2 cellular contexts compared by ENCODE assay signal in the genomic region with DNA sequence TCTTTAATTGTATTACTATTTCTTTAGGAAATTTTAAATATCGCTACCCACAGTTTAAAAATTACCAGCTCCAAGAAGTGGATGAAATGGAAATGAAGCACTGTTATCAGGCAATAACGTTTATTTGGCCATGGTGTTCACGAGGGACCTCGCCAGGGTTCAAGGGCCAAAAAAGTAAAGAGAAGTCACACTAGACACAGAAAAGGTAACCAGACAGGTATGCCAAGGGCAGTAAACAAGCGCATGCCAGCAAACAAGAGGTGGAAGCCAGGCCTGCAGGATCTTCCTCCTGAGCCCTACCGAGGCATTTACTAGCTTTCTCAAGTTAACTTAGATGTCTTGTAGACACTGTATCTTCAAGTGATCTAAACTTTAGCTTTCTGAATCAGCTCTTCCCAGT.
A peak's percentile ranks its signal among the peaks of the same experiment; 100 is the strongest.
TF ChIP-seq lines count a peak whose summit lies in the region.

No MANE protein-coding gene starts in this region.

TF ChIP-seq in liver, 16 proteins besides CTCF, POLR2A, EP300 and RAD21 (continued from another document):
- TF ChIP-seq, protein P1, sequence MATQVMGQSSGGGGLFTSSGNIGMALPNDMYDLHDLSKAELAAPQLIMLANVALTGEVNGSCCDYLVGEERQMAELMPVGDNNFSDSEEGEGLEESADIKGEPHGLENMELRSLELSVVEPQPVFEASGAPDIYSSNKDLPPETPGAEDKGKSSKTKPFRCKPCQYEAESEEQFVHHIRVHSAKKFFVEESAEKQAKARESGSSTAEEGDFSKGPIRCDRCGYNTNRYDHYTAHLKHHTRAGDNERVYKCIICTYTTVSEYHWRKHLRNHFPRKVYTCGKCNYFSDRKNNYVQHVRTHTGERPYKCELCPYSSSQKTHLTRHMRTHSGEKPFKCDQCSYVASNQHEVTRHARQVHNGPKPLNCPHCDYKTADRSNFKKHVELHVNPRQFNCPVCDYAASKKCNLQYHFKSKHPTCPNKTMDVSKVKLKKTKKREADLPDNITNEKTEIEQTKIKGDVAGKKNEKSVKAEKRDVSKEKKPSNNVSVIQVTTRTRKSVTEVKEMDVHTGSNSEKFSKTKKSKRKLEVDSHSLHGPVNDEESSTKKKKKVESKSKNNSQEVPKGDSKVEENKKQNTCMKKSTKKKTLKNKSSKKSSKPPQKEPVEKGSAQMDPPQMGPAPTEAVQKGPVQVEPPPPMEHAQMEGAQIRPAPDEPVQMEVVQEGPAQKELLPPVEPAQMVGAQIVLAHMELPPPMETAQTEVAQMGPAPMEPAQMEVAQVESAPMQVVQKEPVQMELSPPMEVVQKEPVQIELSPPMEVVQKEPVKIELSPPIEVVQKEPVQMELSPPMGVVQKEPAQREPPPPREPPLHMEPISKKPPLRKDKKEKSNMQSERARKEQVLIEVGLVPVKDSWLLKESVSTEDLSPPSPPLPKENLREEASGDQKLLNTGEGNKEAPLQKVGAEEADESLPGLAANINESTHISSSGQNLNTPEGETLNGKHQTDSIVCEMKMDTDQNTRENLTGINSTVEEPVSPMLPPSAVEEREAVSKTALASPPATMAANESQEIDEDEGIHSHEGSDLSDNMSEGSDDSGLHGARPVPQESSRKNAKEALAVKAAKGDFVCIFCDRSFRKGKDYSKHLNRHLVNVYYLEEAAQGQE (IDR thresholded peaks at IDR 0.05): peak; percentile 29
- TF ChIP-seq HNF4A (conservative IDR thresholded peaks at IDR 0.05) (peak; percentile 43 to 76), JUND (IDR thresholded peaks at IDR 0.05) (peak in 1 of 2 donors; percentile 34), FOXA2 (IDR thresholded peaks at IDR 0.05) (peak; percentile 61), NR2F2 (IDR thresholded peaks at IDR 0.05) (no peak), GABPA (IDR thresholded peaks at IDR 0.05 in 1 of 2, conservative IDR thresholded peaks at IDR 0.05 in 1 of 2) (no peak), YY1 (IDR thresholded peaks at IDR 0.05) (peak; percentile 42), FOXA1 (IDR thresholded peaks at IDR 0.05) (no peak), HNF4G (IDR thresholded peaks at IDR 0.05) (no peak), EGR1 (IDR thresholded peaks at IDR 0.05; ENCODE audit: low read depth in 2 of 2) (no peak), SP1 (IDR thresholded peaks at IDR 0.05) (no peak), RXRA (IDR thresholded peaks at IDR 0.05) (peak; percentile 36 to 78)
- TF ChIP-seq, protein P2, sequence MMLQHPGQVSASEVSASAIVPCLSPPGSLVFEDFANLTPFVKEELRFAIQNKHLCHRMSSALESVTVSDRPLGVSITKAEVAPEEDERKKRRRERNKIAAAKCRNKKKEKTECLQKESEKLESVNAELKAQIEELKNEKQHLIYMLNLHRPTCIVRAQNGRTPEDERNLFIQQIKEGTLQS (IDR thresholded peaks at IDR 0.05): no peak
- TF ChIP-seq, protein P3, sequence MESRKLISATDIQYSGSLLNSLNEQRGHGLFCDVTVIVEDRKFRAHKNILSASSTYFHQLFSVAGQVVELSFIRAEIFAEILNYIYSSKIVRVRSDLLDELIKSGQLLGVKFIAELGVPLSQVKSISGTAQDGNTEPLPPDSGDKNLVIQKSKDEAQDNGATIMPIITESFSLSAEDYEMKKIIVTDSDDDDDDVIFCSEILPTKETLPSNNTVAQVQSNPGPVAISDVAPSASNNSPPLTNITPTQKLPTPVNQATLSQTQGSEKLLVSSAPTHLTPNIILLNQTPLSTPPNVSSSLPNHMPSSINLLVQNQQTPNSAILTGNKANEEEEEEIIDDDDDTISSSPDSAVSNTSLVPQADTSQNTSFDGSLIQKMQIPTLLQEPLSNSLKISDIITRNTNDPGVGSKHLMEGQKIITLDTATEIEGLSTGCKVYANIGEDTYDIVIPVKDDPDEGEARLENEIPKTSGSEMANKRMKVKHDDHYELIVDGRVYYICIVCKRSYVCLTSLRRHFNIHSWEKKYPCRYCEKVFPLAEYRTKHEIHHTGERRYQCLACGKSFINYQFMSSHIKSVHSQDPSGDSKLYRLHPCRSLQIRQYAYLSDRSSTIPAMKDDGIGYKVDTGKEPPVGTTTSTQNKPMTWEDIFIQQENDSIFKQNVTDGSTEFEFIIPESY (IDR thresholded peaks at IDR 0.05): no peak

TF ChIP-seq in HepG2, 621 proteins besides CTCF, POLR2A, EP300 and RAD21 (continued from another document):
- TF ChIP-seq, protein P4, sequence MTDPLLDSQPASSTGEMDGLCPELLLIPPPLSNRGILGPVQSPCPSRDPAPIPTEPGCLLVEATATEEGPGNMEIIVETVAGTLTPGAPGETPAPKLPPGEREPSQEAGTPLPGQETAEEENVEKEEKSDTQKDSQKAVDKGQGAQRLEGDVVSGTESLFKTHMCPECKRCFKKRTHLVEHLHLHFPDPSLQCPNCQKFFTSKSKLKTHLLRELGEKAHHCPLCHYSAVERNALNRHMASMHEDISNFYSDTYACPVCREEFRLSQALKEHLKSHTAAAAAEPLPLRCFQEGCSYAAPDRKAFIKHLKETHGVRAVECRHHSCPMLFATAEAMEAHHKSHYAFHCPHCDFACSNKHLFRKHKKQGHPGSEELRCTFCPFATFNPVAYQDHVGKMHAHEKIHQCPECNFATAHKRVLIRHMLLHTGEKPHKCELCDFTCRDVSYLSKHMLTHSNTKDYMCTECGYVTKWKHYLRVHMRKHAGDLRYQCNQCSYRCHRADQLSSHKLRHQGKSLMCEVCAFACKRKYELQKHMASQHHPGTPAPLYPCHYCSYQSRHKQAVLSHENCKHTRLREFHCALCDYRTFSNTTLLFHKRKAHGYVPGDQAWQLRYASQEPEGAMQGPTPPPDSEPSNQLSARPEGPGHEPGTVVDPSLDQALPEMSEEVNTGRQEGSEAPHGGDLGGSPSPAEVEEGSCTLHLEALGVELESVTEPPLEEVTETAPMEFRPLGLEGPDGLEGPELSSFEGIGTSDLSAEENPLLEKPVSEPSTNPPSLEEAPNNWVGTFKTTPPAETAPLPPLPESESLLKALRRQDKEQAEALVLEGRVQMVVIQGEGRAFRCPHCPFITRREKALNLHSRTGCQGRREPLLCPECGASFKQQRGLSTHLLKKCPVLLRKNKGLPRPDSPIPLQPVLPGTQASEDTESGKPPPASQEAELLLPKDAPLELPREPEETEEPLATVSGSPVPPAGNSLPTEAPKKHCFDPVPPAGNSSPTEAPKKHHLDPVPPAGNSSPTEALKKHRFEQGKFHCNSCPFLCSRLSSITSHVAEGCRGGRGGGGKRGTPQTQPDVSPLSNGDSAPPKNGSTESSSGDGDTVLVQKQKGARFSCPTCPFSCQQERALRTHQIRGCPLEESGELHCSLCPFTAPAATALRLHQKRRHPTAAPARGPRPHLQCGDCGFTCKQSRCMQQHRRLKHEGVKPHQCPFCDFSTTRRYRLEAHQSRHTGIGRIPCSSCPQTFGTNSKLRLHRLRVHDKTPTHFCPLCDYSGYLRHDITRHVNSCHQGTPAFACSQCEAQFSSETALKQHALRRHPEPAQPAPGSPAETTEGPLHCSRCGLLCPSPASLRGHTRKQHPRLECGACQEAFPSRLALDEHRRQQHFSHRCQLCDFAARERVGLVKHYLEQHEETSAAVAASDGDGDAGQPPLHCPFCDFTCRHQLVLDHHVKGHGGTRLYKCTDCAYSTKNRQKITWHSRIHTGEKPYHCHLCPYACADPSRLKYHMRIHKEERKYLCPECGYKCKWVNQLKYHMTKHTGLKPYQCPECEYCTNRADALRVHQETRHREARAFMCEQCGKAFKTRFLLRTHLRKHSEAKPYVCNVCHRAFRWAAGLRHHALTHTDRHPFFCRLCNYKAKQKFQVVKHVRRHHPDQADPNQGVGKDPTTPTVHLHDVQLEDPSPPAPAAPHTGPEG (CRISPR knock-in tag; IDR thresholded peaks at IDR 0.05): no peak
- TF ChIP-seq ZNF230 (CRISPR knock-in tag; IDR thresholded peaks at IDR 0.05): no peak
- TF ChIP-seq ZNF788 (CRISPR knock-in tag; IDR thresholded peaks at IDR 0.05; ENCODE audit: borderline replicate concordance): no peak
- no peak for TF ChIP-seq CHCHD3 (CRISPR knock-in tag; IDR thresholded peaks at IDR 0.05)
- no peak for TF ChIP-seq ZNF460 (CRISPR knock-in tag; IDR thresholded peaks at IDR 0.05; ENCODE audit: borderline replicate concordance)
- no peak for TF ChIP-seq ZNF33B (CRISPR knock-in tag; IDR thresholded peaks at IDR 0.05)
- TF ChIP-seq, protein P5, sequence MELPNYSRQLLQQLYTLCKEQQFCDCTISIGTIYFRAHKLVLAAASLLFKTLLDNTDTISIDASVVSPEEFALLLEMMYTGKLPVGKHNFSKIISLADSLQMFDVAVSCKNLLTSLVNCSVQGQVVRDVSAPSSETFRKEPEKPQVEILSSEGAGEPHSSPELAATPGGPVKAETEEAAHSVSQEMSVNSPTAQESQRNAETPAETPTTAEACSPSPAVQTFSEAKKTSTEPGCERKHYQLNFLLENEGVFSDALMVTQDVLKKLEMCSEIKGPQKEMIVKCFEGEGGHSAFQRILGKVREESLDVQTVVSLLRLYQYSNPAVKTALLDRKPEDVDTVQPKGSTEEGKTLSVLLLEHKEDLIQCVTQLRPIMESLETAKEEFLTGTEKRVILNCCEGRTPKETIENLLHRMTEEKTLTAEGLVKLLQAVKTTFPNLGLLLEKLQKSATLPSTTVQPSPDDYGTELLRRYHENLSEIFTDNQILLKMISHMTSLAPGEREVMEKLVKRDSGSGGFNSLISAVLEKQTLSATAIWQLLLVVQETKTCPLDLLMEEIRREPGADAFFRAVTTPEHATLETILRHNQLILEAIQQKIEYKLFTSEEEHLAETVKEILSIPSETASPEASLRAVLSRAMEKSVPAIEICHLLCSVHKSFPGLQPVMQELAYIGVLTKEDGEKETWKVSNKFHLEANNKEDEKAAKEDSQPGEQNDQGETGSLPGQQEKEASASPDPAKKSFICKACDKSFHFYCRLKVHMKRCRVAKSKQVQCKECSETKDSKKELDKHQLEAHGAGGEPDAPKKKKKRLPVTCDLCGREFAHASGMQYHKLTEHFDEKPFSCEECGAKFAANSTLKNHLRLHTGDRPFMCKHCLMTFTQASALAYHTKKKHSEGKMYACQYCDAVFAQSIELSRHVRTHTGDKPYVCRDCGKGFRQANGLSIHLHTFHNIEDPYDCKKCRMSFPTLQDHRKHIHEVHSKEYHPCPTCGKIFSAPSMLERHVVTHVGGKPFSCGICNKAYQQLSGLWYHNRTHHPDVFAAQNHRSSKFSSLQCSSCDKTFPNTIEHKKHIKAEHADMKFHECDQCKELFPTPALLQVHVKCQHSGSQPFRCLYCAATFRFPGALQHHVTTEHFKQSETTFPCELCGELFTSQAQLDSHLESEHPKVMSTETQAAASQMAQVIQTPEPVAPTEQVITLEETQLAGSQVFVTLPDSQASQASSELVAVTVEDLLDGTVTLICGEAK (IDR thresholded peaks at IDR 0.05): no peak
- TF ChIP-seq, protein P5 (CRISPR knock-in tag; IDR thresholded peaks at IDR 0.05): no peak
- TF ChIP-seq, protein P6, sequence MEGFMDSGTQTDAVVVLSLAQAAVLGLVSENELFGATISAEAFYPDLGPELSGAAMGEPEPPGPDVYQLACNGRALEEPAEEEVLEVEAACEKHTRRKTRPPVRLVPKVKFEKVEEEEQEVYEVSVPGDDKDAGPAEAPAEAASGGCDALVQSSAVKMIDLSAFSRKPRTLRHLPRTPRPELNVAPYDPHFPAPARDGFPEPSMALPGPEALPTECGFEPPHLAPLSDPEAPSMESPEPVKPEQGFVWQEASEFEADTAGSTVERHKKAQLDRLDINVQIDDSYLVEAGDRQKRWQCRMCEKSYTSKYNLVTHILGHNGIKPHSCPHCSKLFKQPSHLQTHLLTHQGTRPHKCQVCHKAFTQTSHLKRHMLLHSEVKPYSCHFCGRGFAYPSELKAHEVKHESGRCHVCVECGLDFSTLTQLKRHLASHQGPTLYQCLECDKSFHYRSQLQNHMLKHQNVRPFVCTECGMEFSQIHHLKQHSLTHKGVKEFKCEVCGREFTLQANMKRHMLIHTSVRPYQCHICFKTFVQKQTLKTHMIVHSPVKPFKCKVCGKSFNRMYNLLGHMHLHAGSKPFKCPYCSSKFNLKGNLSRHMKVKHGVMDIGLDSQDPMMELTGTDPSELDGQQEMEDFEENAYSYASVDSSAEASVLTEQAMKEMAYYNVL (CRISPR knock-in tag; IDR thresholded peaks at IDR 0.05; ENCODE audit: borderline replicate concordance): no peak
- no peak for TF ChIP-seq ARNT (IDR thresholded peaks at IDR 0.05)
- no peak for TF ChIP-seq NAIF1 (CRISPR knock-in tag; IDR thresholded peaks at IDR 0.05; ENCODE audit: borderline replicate concordance)
- no peak for TF ChIP-seq ESRRA (CRISPR knock-in tag; IDR thresholded peaks at IDR 0.05; ENCODE audit: low read depth)
- TF ChIP-seq ZKSCAN5 (CRISPR knock-in tag; IDR thresholded peaks at IDR 0.05): no peak
TF ChIP-seq in HepG2: peak in this region for 0.
